14 cellular contexts compared by ENCODE assay signal in genomic region chr12:47721431-47721973, GRCh38. TPM values are rescaled to one million over a fixed set of nuclear protein-coding genes. Genes with fewer than 3 reads are reported as not detected.
A peak's percentile ranks its signal among the peaks of the same experiment; 100 is the strongest.
DNase-seq lines count a peak whose midpoint lies in the region; ATAC-seq and TF ChIP-seq lines count a peak whose summit lies in the region.
"Had no signal": no experiment of that assay in that cellular context is flagged by ENCODE, and none has a peak within 500 bp of the region (broad histone marks: within the 10 kb centered on the region; RNA-seq: fewer than 3 reads in every experiment).

No MANE protein-coding gene starts in this region.

- H3K9me3 Mint-ChIP-seq in activated naive CD4-positive, alpha-beta T cell treated with anti-CD3 and anti-CD28 coated beads, Interleukin-2, amount 50 U/mL, for 24 hours, result no peaks in the 10 kb centered on the region
- H3K9me3 Mint-ChIP-seq in T-cell (no peaks in the 10 kb centered on the region), CD14-positive monocyte (peaks cover 0 to 4% (median 0%) of the 10 kb centered on the region in 7 donors)
- H3K9me3 Mint-ChIP-seq: HFFc6 had no signal

- intact Hi-C loops in CD14-positive monocyte (cut with micrococcal nuclease), result no loop called here

- peak overlapping the region; percentile 1 for H3K27ac Mint-ChIP-seq in activated naive CD4-positive, alpha-beta T cell treated with anti-CD3 and anti-CD28 coated beads, Interleukin-2, amount 50 U/mL, for 24 hours
- H3K27ac Mint-ChIP-seq in T-cell (peak overlapping the region in 1 of 2 donors; percentile 66), CD14-positive monocyte (peak overlapping the region in 1 of 7 donors; percentile 33)
- H3K27ac Mint-ChIP-seq: HFFc6 had no signal

- H3K4me3 Mint-ChIP-seq in activated naive CD4-positive, alpha-beta T cell treated with anti-CD3 and anti-CD28 coated beads, Interleukin-2, amount 50 U/mL, for 24 hours, result peak overlapping the region; percentile 45
- H3K4me3 Mint-ChIP-seq in T-cell (peak overlapping the region in 1 of 3 donors; percentile 12), CD14-positive monocyte (no peak overlapping the region)
- H3K4me3 Mint-ChIP-seq: HFFc6 had no signal

- TF ChIP-seq CTCF in CD14-positive monocyte (IDR thresholded peaks at IDR 0.05), result no peak

- peak in 3 of 4 experiments; percentile 28 to 51 (median 34) for ATAC-seq in T-cell (replicated peaks in 1 of 4)
- ATAC-seq in HG02798 (IDR thresholded peaks at IDR 0.05; ENCODE audit: poor library complexity, unreplicated experiment), result no peak

- DNase-seq in activated naive CD4-positive, alpha-beta T cell treated with Interleukin-2 at 50 U/mL for 16 hours, result no peak
- DNase-seq in T-cell, result peak in 11 of 34 experiments; percentile 18 to 44 (median 34)
- peak; percentile 37 for DNase-seq in fibroblast of peridontal ligament (ENCODE audit: extremely low read depth)
- peak; percentile 36 for DNase-seq in ureter (ENCODE audit: low spot score)
- no peak for DNase-seq in GM19238 (ENCODE audit: insufficient read length, low spot score)
- DNase-seq in CD14-positive monocyte (ENCODE audit: low spot score), result no peak
- DNase-seq: HFFc6, NCI-H1436 treated with DMSO at 0.1 percent for 48 hours, NCI-H345 had no signal

- POLR2A ChIA-PET in T-cell (lab: Charles Lee), result interaction anchor here in 1 of 2 donors (0.6 kb wide), 1 partner anchor 1466 kb away, joined by 6 read pairs; no protein-coding TSS in a partner anchor

- H3K27me3 Mint-ChIP-seq in activated naive CD4-positive, alpha-beta T cell treated with anti-CD3 and anti-CD28 coated beads, Interleukin-2, amount 50 U/mL, for 24 hours, result no peaks in the 10 kb centered on the region
- no peaks in the 10 kb centered on the region for H3K27me3 Mint-ChIP-seq in T-cell
- peaks cover 6 to 14% (median 7%) of the 10 kb centered on the region in 3 donors for H3K27me3 Mint-ChIP-seq in CD14-positive monocyte (ENCODE audit: low read depth in 3 of 3)

- CTCF ChIA-PET in T-cell (lab: Charles Lee), result interaction anchor here in 1 of 2 donors (1.4 kb wide), 1 partner anchor 44 kb away, joined by 3 read pairs; no protein-coding TSS in a partner anchor

- peaks cover 2% of the 10 kb centered on the region for H3K36me3 Mint-ChIP-seq in activated naive CD4-positive, alpha-beta T cell treated with anti-CD3 and anti-CD28 coated beads, Interleukin-2, amount 50 U/mL, for 24 hours
- H3K36me3 Mint-ChIP-seq in T-cell (peaks cover 20% of the 10 kb centered on the region), CD14-positive monocyte (peaks cover 41 to 59% of the 10 kb centered on the region in 2 donors)

- H3K4me1 Mint-ChIP-seq in activated naive CD4-positive, alpha-beta T cell treated with anti-CD3 and anti-CD28 coated beads, Interleukin-2, amount 50 U/mL, for 24 hours, result peaks cover 28% of the 10 kb centered on the region
- H3K4me1 Mint-ChIP-seq in T-cell (peaks cover 34 to 47% (median 36%) of the 10 kb centered on the region in 3 donors), CD14-positive monocyte (peaks cover 31% of the 10 kb centered on the region)

RNA-seq across cellular contexts. Expression of gene ENDOU, which starts 3.8 kb away (rescaled TPM):
- total RNA-seq in T-cell (not detected), ureter (0.89 TPM)
- under 1 TPM in 1 of 2 donors, not detected in 1; 0.40 TPM for polyA plus RNA-seq in CD14-positive monocyte
- total RNA-seq: frontal cortex, SK-MEL-5 had no signal
- polyA plus RNA-seq: liver had no signal

RNA-seq across cellular contexts. Expression of gene RPAP3, which starts 15.7 kb away (rescaled TPM):
- total RNA-seq in T-cell (10 to 100 TPM; 24.0 to 33.5 (median 29.4) TPM), ureter (35.5 TPM)
- polyA plus RNA-seq in CD14-positive monocyte, result 10 to 100 TPM; 19.0 to 20.6 TPM

RNA-seq across cellular contexts. Expression of gene RAPGEF3, which starts 37.2 kb away (rescaled TPM):
- under 1 TPM; 0.25 to 0.99 (median 0.82) TPM for total RNA-seq in T-cell
- total RNA-seq in ureter, result 83.4 TPM
- under 1 TPM; 0.08 to 0.60 TPM for polyA plus RNA-seq in CD14-positive monocyte

RNA-seq across cellular contexts. Expression of gene SLC48A1, which starts 51.5 kb away (rescaled TPM):
- total RNA-seq in T-cell, result 10 to 100 TPM in 3 of 5 donors, 1 to 10 TPM in 2; 5.8 to 13.7 (median 10.2) TPM
- total RNA-seq in ureter, result 41.3 TPM
- polyA plus RNA-seq in CD14-positive monocyte, result 10 to 100 TPM; 15.8 to 19.6 TPM

Comparison
In these comparisons a context has a peak if more than half of its experiments do, and no peak if none do; other contexts are left out.
1. DNase-seq: peak in fibroblast of peridontal ligament (single experiment) and ureter (single experiment); none in activated naive CD4-positive, alpha-beta T cell treated with Interleukin-2 at 50 U/mL for 16 hours (single experiment), GM19238 (single experiment) and CD14-positive monocyte (single experiment).
2. RNA of gene RAPGEF3, which starts 37.2 kb away (total RNA-seq): 83.4 TPM in ureter (single experiment); 0.25 to 0.99 TPM in T-cell; every median in the first group is over 10 times any median in the second.